Comparison of ENCODE assay signal across 35 cellular contexts in genomic region chr11:115558635-115559034, GRCh38.
"Had no signal": no experiment of that assay in that cellular context is flagged by ENCODE, and none has a peak within 500 bp of the region (broad histone marks: within the 10 kb centered on the region; RNA-seq: fewer than 3 reads in every experiment).

No MANE protein-coding gene starts in this region.

- H3K9me3 ChIP-seq: ascending aorta had no signal

- H3K27me3 Mint-ChIP-seq: activated CD4-positive, alpha-beta memory T cell treated with anti-CD3 and anti-CD28 coated beads, Interleukin-2, amount 10 ng/mL, durations not matched to agents 7 days and 5 days; activated CD4-positive, alpha-beta T cell treated with anti-CD3 and anti-CD28 coated beads for 36 hours; activated CD4-positive, alpha-beta T cell treated with anti-CD3 and anti-CD28 coated beads, Interleukin-2, amount 10 ng/mL, durations not matched to agents 7 days and 5 days; activated CD8-positive, alpha-beta memory T cell treated with anti-CD3 and anti-CD28 coated beads, Interleukin-2, amount 10 ng/mL, durations not matched to agents 7 days and 5 days; activated naive CD4-positive, alpha-beta T cell treated with anti-CD3 and anti-CD28 coated beads, Interleukin-2, amount 10 ng/mL, durations not matched to agents 7 days and 5 days; activated naive CD4-positive, alpha-beta T cell treated with anti-CD3 and anti-CD28 coated beads, Interleukin-2, amount 50 U/mL, for 24 hours; activated naive CD8-positive, alpha-beta T cell; activated naive CD8-positive, alpha-beta T cell treated with anti-CD3 and anti-CD28 coated beads, Interleukin-2, amount 10 ng/mL, durations not matched to agents 7 days and 5 days; activated T-cell treated with anti-CD3 and anti-CD28 coated beads, Interleukin-2, amount 50 U/mL, for 24 hours; brain had no signal

- H3K27me3 ChIP-seq: ascending aorta had no signal

- H3K27ac ChIP-seq: ascending aorta, VCaP had no signal

- H3K9me3 Mint-ChIP-seq: activated CD4-positive, alpha-beta memory T cell treated with anti-CD3 and anti-CD28 coated beads, Interleukin-2, amount 10 ng/mL, durations not matched to agents 7 days and 5 days; activated CD4-positive, alpha-beta T cell treated with anti-CD3 and anti-CD28 coated beads, Interleukin-2, amount 10 ng/mL, durations not matched to agents 7 days and 5 days; activated naive CD4-positive, alpha-beta T cell treated with anti-CD3 and anti-CD28 coated beads, Interleukin-2, amount 10 ng/mL, durations not matched to agents 7 days and 5 days; activated naive CD4-positive, alpha-beta T cell treated with anti-CD3 and anti-CD28 coated beads, Interleukin-2, amount 50 U/mL, for 24 hours; activated naive CD8-positive, alpha-beta T cell treated with anti-CD3 and anti-CD28 coated beads, Interleukin-2, amount 10 ng/mL, durations not matched to agents 7 days and 5 days; activated naive CD8-positive, alpha-beta T cell treated with anti-CD3 and anti-CD28 coated beads, Interleukin-2, amount 50 U/mL, for 24 hours; activated T-cell treated with anti-CD3 and anti-CD28 coated beads, Interleukin-2, amount 50 U/mL, for 24 hours; activated T-helper 2 cell treated with anti-CD3 and anti-CD28 coated beads, Interferon-gamma antibody, Interleukin-2, Interleukin-4, amounts not matched to agents 10 μg/mL and 5 μg/mL and 100 μg/mL, durations not matched to agents 14 hours and 24 hours and 36 hours; brain; T-helper 1 cell treated with Interleukin-12 subunit alpha and Interleukin-12 subunit beta and Interleukin-4 antibody, amounts not matched to agents 30 μg/mL and 1 μg/mL, for 36 hours; T-helper 2 cell treated with Interferon-gamma antibody and Interleukin-4, amounts not matched to agents 5 μg/mL and 100 μg/mL, for 36 hours had no signal

- H3K4me1 Mint-ChIP-seq: activated CD4-positive, alpha-beta memory T cell treated with anti-CD3 and anti-CD28 coated beads, Interleukin-2, amount 10 ng/mL, durations not matched to agents 7 days and 5 days; activated CD4-positive, alpha-beta T cell treated with anti-CD3 and anti-CD28 coated beads for 36 hours; activated CD4-positive, alpha-beta T cell treated with anti-CD3 and anti-CD28 coated beads, Interleukin-2, amount 10 ng/mL, durations not matched to agents 7 days and 5 days; activated CD8-positive, alpha-beta memory T cell treated with anti-CD3 and anti-CD28 coated beads, Interleukin-2, amount 10 ng/mL, durations not matched to agents 7 days and 5 days; activated naive CD4-positive, alpha-beta T cell treated with anti-CD3 and anti-CD28 coated beads, Interleukin-2, amount 10 ng/mL, durations not matched to agents 7 days and 5 days; activated naive CD4-positive, alpha-beta T cell treated with anti-CD3 and anti-CD28 coated beads, Interleukin-2, amount 50 U/mL, for 24 hours; activated naive CD8-positive, alpha-beta T cell treated with anti-CD3 and anti-CD28 coated beads, Interleukin-2, amount 10 ng/mL, durations not matched to agents 7 days and 5 days; activated naive CD8-positive, alpha-beta T cell treated with anti-CD3 and anti-CD28 coated beads, Interleukin-2, amount 50 U/mL, for 24 hours had no signal

- H3K36me3 ChIP-seq: ascending aorta had no signal

- H3K27ac Mint-ChIP-seq: activated CD4-positive, alpha-beta memory T cell treated with anti-CD3 and anti-CD28 coated beads, Interleukin-2, amount 10 ng/mL, durations not matched to agents 7 days and 5 days; activated CD4-positive, alpha-beta T cell treated with anti-CD3 and anti-CD28 coated beads for 36 hours; activated CD4-positive, alpha-beta T cell treated with anti-CD3 and anti-CD28 coated beads, Interleukin-2, amount 10 ng/mL, durations not matched to agents 7 days and 5 days; activated CD8-positive, alpha-beta memory T cell treated with anti-CD3 and anti-CD28 coated beads, Interleukin-2, amount 10 ng/mL, durations not matched to agents 7 days and 5 days; activated CD8-positive, alpha-beta T cell treated with anti-CD3 and anti-CD28 coated beads, Interleukin-2, amount 10 ng/mL, durations not matched to agents 7 days and 5 days; activated naive CD4-positive, alpha-beta T cell treated with anti-CD3 and anti-CD28 coated beads, Interleukin-2, amount 10 ng/mL, durations not matched to agents 7 days and 5 days; activated naive CD4-positive, alpha-beta T cell treated with anti-CD3 and anti-CD28 coated beads, Interleukin-2, amount 50 U/mL, for 24 hours; activated naive CD8-positive, alpha-beta T cell; activated naive CD8-positive, alpha-beta T cell treated with anti-CD3 and anti-CD28 coated beads, Interleukin-2, amount 10 ng/mL, durations not matched to agents 7 days and 5 days; activated naive CD8-positive, alpha-beta T cell treated with anti-CD3 and anti-CD28 coated beads, Interleukin-2, amount 50 U/mL, for 24 hours; activated T-cell treated with anti-CD3 and anti-CD28 coated beads, Interleukin-2, amount 50 U/mL, for 24 hours; activated T-helper 2 cell treated with anti-CD3 and anti-CD28 coated beads, Interferon-gamma antibody, Interleukin-2, Interleukin-4, amounts not matched to agents 10 μg/mL and 5 μg/mL and 100 μg/mL, durations not matched to agents 14 hours and 24 hours and 36 hours; T-helper 1 cell treated with Interleukin-12 subunit alpha and Interleukin-12 subunit beta and Interleukin-4 antibody, amounts not matched to agents 30 μg/mL and 1 μg/mL, for 36 hours; T-helper 2 cell treated with Interferon-gamma antibody and Interleukin-4, amounts not matched to agents 5 μg/mL and 100 μg/mL, for 36 hours; WTC11 had no signal

- H3K36me3 Mint-ChIP-seq: activated CD8-positive, alpha-beta memory T cell treated with anti-CD3 and anti-CD28 coated beads, Interleukin-2, amount 10 ng/mL, durations not matched to agents 7 days and 5 days; activated naive CD4-positive, alpha-beta T cell treated with anti-CD3 and anti-CD28 coated beads, Interleukin-2, amount 10 ng/mL, durations not matched to agents 7 days and 5 days; activated naive CD4-positive, alpha-beta T cell treated with anti-CD3 and anti-CD28 coated beads, Interleukin-2, amount 50 U/mL, for 24 hours; activated naive CD8-positive, alpha-beta T cell; activated naive CD8-positive, alpha-beta T cell treated with anti-CD3 and anti-CD28 coated beads, Interleukin-2, amount 10 ng/mL, durations not matched to agents 7 days and 5 days; brain; WTC11 had no signal

- H3K4me1 ChIP-seq: ascending aorta had no signal

- ATAC-seq: activated CD4-positive, alpha-beta T cell treated with anti-CD3 and anti-CD28 coated beads for 36 hours; activated CD4-positive, CD25-positive, alpha-beta regulatory T cell treated with anti-CD3 and anti-CD28 coated beads, Interleukin-2, amount 50 U/mL, for 24 hours; activated CD8-positive, alpha-beta memory T cell treated with anti-CD3 and anti-CD28 coated beads, Interleukin-2, amount 10 ng/mL, durations not matched to agents 7 days and 5 days; activated CD8-positive, alpha-beta T cell treated with anti-CD3 and anti-CD28 coated beads, Interleukin-2, amount 10 ng/mL, durations not matched to agents 7 days and 5 days; activated naive CD8-positive, alpha-beta T cell treated with anti-CD3 and anti-CD28 coated beads, Interleukin-2, amount 50 U/mL, for 24 hours; WTC11 had no signal

- DNase-seq: activated CD4-positive, alpha-beta memory T cell treated with anti-CD3 and anti-CD28 coated beads, Interleukin-2, amount 10 ng/mL, durations not matched to agents 7 days and 5 days; activated CD4-positive, alpha-beta T cell treated with anti-CD3 and anti-CD28 coated beads for 1 hour; activated CD4-positive, alpha-beta T cell treated with anti-CD3 and anti-CD28 coated beads for 36 hours; activated CD4-positive, alpha-beta T cell treated with anti-CD3 and anti-CD28 coated beads for 48 hours; activated CD4-positive, alpha-beta T cell treated with anti-CD3 and anti-CD28 coated beads, Interleukin-2, amount 10 ng/mL, durations not matched to agents 7 days and 5 days; activated CD4-positive, alpha-beta T cell treated with anti-CD3 and anti-CD28 coated beads, Interleukin-2, amount 50 U/mL, for 48 hours; activated CD4-positive, CD25-positive, alpha-beta regulatory T cell; activated CD8-positive, alpha-beta memory T cell treated with anti-CD3 and anti-CD28 coated beads for 24 hours; activated CD8-positive, alpha-beta memory T cell treated with anti-CD3 and anti-CD28 coated beads, Interleukin-2, amount 10 ng/mL, durations not matched to agents 7 days and 5 days; activated CD8-positive, alpha-beta memory T cell treated with anti-CD3 and anti-CD28 coated beads, Interleukin-2, amount 50 U/mL, for 48 hours; activated CD8-positive, alpha-beta T cell treated with anti-CD3 and anti-CD28 coated beads, Interleukin-2, amount 10 ng/mL, durations not matched to agents 7 days and 5 days; activated effector memory CD4-positive, alpha-beta T cell treated with Interleukin-2 at 50 U/mL for 16 hours; activated gamma-delta T cell; activated naive CD4-positive, alpha-beta T cell treated with anti-CD3 and anti-CD28 coated beads, Interleukin-2, amount 10 ng/mL, durations not matched to agents 7 days and 5 days; activated naive CD4-positive, alpha-beta T cell treated with Interleukin-2 at 50 U/mL for 16 hours; activated naive CD8-positive, alpha-beta T cell treated with anti-CD3 and anti-CD28 coated beads, Interleukin-2, amount 10 ng/mL, durations not matched to agents 7 days and 5 days; activated naive CD8-positive, alpha-beta T cell treated with anti-CD3 and anti-CD28 coated beads, Interleukin-2, amount 50 U/mL, for 24 hours; activated T-cell treated with anti-CD3 and anti-CD28 coated beads, Interleukin-2, amount 50 U/mL, for 24 hours; activated T-cell treated with anti-CD3 and anti-CD28 coated beads, Interleukin-2, amount 50 U/mL, for 48 hours; amygdala; anterior cingulate cortex; central memory CD4-positive, alpha-beta T cell; T-helper 1 cell; T-helper 2 cell; T-helper 9 cell had no signal

- H3K4me3 ChIP-seq: ascending aorta had no signal

- H3K4me3 Mint-ChIP-seq: activated CD4-positive, alpha-beta memory T cell treated with anti-CD3 and anti-CD28 coated beads, Interleukin-2, amount 10 ng/mL, durations not matched to agents 7 days and 5 days; activated CD4-positive, alpha-beta T cell treated with anti-CD3 and anti-CD28 coated beads for 36 hours; activated CD4-positive, alpha-beta T cell treated with anti-CD3 and anti-CD28 coated beads, Interleukin-2, amount 10 ng/mL, durations not matched to agents 7 days and 5 days; activated CD8-positive, alpha-beta memory T cell treated with anti-CD3 and anti-CD28 coated beads, Interleukin-2, amount 10 ng/mL, durations not matched to agents 7 days and 5 days; activated CD8-positive, alpha-beta T cell treated with anti-CD3 and anti-CD28 coated beads, Interleukin-2, amount 10 ng/mL, durations not matched to agents 7 days and 5 days; activated naive CD4-positive, alpha-beta T cell treated with anti-CD3 and anti-CD28 coated beads, Interleukin-2, amount 10 ng/mL, durations not matched to agents 7 days and 5 days; activated naive CD4-positive, alpha-beta T cell treated with anti-CD3 and anti-CD28 coated beads, Interleukin-2, amount 50 U/mL, for 24 hours; activated naive CD8-positive, alpha-beta T cell; activated naive CD8-positive, alpha-beta T cell treated with anti-CD3 and anti-CD28 coated beads, Interleukin-2, amount 10 ng/mL, durations not matched to agents 7 days and 5 days; activated naive CD8-positive, alpha-beta T cell treated with anti-CD3 and anti-CD28 coated beads, Interleukin-2, amount 50 U/mL, for 24 hours; activated T-cell treated with anti-CD3 and anti-CD28 coated beads, Interleukin-2, amount 50 U/mL, for 24 hours; brain; T-helper 1 cell treated with Interleukin-12 subunit alpha and Interleukin-12 subunit beta and Interleukin-4 antibody, amounts not matched to agents 30 μg/mL and 1 μg/mL, for 36 hours; T-helper 2 cell treated with Interferon-gamma antibody and Interleukin-4, amounts not matched to agents 5 μg/mL and 100 μg/mL, for 36 hours; WTC11 had no signal
